1 cellular context compared by ENCODE assay signal in the genomic region with DNA sequence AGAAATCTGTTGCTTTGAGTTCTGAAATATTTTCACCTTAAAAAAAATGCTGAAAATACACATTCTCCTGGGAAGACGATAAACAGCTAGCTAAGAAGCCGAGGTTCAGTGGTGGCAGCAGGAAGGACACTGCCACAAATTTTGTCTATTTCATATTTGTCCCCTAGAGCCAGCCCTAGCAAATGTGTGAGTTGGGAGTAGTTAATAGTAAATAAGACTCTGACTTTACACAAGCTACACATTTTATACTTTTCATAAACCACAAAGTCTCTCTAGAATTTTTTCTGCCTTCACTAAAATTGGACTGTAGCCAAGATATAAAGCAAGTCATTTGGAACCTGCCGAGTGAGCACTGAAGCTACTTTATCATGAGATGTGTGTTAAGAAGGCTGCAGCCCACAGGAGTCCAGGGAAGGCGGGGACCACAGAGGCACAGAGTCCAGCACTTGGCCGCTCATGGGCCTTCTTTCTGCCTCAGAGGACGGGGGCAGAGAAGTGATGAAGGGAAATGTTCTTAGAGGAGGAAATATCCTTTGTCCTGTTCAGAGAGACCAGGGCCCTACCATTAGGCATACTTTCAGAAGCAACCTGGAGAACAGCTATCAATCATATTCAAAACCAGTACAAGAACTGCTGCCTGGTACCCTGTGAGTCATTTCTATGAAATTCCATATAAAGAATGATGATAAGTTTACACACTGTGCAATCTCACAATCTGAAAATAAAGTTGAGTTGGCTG.
TF ChIP-seq lines count a peak whose summit lies in the region.

No MANE protein-coding gene starts in this region.

TF ChIP-seq in IMR-90, 13 proteins besides CTCF, POLR2A, EP300 and RAD21 (continued from another document):
- TF ChIP-seq MAFK (IDR thresholded peaks at IDR 0.05; ENCODE audit: low read depth, low read length) (no peak), MXI1 (IDR thresholded peaks at IDR 0.05; ENCODE audit: borderline replicate concordance, low read depth, low read length) (no peak), SMC3 (IDR thresholded peaks at IDR 0.05; ENCODE audit: low read depth, low read length) (no peak), RCOR1 (IDR thresholded peaks at IDR 0.05; ENCODE audit: insufficient replicate concordance, low read length) (no peak), RFX5 (IDR thresholded peaks at IDR 0.05; ENCODE audit: low read depth, low read length) (no peak)
- TF ChIP-seq, protein P1, sequence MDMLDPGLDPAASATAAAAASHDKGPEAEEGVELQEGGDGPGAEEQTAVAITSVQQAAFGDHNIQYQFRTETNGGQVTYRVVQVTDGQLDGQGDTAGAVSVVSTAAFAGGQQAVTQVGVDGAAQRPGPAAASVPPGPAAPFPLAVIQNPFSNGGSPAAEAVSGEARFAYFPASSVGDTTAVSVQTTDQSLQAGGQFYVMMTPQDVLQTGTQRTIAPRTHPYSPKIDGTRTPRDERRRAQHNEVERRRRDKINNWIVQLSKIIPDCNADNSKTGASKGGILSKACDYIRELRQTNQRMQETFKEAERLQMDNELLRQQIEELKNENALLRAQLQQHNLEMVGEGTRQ (IDR thresholded peaks at IDR 0.05; ENCODE audit: low read depth, low read length): no peak
